In genomic region chr15:90576711-90577389, GRCh38 we compare ENCODE assay signal across 20 cellular contexts. TPM values are rescaled to one million over a fixed set of nuclear protein-coding genes. Genes with fewer than 3 reads are reported as not detected.
DNase-seq lines count a peak whose midpoint lies in the region; TF ChIP-seq lines count a peak whose summit lies in the region.
"Had no signal": no experiment of that assay in that cellular context is flagged by ENCODE, and none has a peak within 500 bp of the region (broad histone marks: within the 10 kb centered on the region; RNA-seq: fewer than 3 reads in every experiment).

No MANE protein-coding gene starts in this region.

- H3K4me1 Mint-ChIP-seq in activated naive CD4-positive, alpha-beta T cell treated with anti-CD3 and anti-CD28 coated beads, Interleukin-2, amount 50 U/mL, for 24 hours: peaks cover 84% of the 10 kb centered on the region

- peak overlapping the region; percentile 5 for H3K4me3 Mint-ChIP-seq in activated naive CD4-positive, alpha-beta T cell treated with anti-CD3 and anti-CD28 coated beads, Interleukin-2, amount 50 U/mL, for 24 hours

- H3K36me3 ChIP-seq in NT2/D1 (ENCODE audit: insufficient read depth, insufficient read length, low read length): no peaks in the 10 kb centered on the region
- H3K36me3 ChIP-seq: heart left ventricle, lower lobe of right lung, right atrium auricular region, suprapubic skin had no signal

- H3K9me3 ChIP-seq in NT2/D1 (ENCODE audit: insufficient read depth, low read length): no peaks in the 10 kb centered on the region
- H3K9me3 ChIP-seq: body of pancreas, Caco-2, heart left ventricle, lower lobe of right lung, right atrium auricular region, suprapubic skin had no signal

- no peak for DNase-seq in activated naive CD4-positive, alpha-beta T cell (lab: John Stamatoyannopoulos, UW)
- peak; percentile 36 for DNase-seq in NT2/D1 (ENCODE audit: low read depth, low spot score)
- no peak for DNase-seq in dorsolateral prefrontal cortex
- DNase-seq in MV-4-11 (lab: John Stamatoyannopoulos, UW): no peak
- no peak for DNase-seq in middle frontal gyrus (ENCODE audit: extremely low spot score, low spot score)
- DNase-seq: body of pancreas; Caco-2; GM23248; heart left ventricle; lower lobe of right lung; NCI-H1092; NCI-H2081; stimulated activated CD4-positive, alpha-beta T cell treated with anti-CD3 and anti-CD28 coated beads, Interleukin-12 subunit alpha, Interleukin-12 subunit beta, amount 100 ng/mL, for 4 hours; stimulated activated CD8-positive, alpha-beta memory T cell treated with anti-CD3 and anti-CD28 coated beads, Interleukin-4, amount 100 ng/mL, for 48 hours had no signal

- peaks cover 3% of the 10 kb centered on the region for H3K4me1 ChIP-seq in NT2/D1 (ENCODE audit: insufficient read depth, insufficient read length)
- H3K4me1 ChIP-seq: Caco-2 had no signal

- no peak for TF ChIP-seq CTCF in dorsolateral prefrontal cortex (IDR thresholded peaks at IDR 0.05 in 54 of 56, conservative IDR thresholded peaks at IDR 0.05 in 2 of 56; ENCODE audit: low read depth in 1 of 56, partially characterized antibody in 56 of 56)

- no peaks in the 10 kb centered on the region for H3K9me3 Mint-ChIP-seq in activated naive CD4-positive, alpha-beta T cell treated with anti-CD3 and anti-CD28 coated beads, Interleukin-2, amount 50 U/mL, for 24 hours

- H3K9ac ChIP-seq in NT2/D1 (ENCODE audit: insufficient read length, low read depth): no peak overlapping the region
- H3K9ac ChIP-seq: GM23248, KMS-11 had no signal

- intact Hi-C loops in dorsolateral prefrontal cortex (cut with DNase I): no loop called here

- H3K27ac ChIP-seq in dorsolateral prefrontal cortex (peak overlapping the region in 54 of 59 donors; percentile 4 to 89 (median 56)), temporal lobe (ENCODE audit: low read depth, low read length) (peak overlapping the region; percentile 8)
- H3K27ac ChIP-seq: body of pancreas, GM23248, heart left ventricle, KMS-11, lower lobe of right lung, right atrium auricular region, RWPE1, suprapubic skin had no signal

- H3K36me3 Mint-ChIP-seq in activated naive CD4-positive, alpha-beta T cell treated with anti-CD3 and anti-CD28 coated beads, Interleukin-2, amount 50 U/mL, for 24 hours: peaks cover 7% of the 10 kb centered on the region

- H3K27me3 ChIP-seq in NT2/D1 (ENCODE audit: insufficient read depth, insufficient read length) (no peaks in the 10 kb centered on the region), dorsolateral prefrontal cortex (no peaks in the 10 kb centered on the region)
- H3K27me3 ChIP-seq: body of pancreas, heart left ventricle, right atrium auricular region, suprapubic skin had no signal

- H3K4me3 ChIP-seq in NT2/D1 (ENCODE audit: insufficient read length, low read depth) (no peak overlapping the region), dorsolateral prefrontal cortex (no peak overlapping the region)
- H3K4me3 ChIP-seq: body of pancreas, GM23248, heart left ventricle, lower lobe of right lung, right atrium auricular region, suprapubic skin had no signal

- peak overlapping the region; percentile 87 for H3K27ac Mint-ChIP-seq in activated naive CD4-positive, alpha-beta T cell treated with anti-CD3 and anti-CD28 coated beads, Interleukin-2, amount 50 U/mL, for 24 hours

- H3K27me3 Mint-ChIP-seq in activated naive CD4-positive, alpha-beta T cell treated with anti-CD3 and anti-CD28 coated beads, Interleukin-2, amount 50 U/mL, for 24 hours: no peaks in the 10 kb centered on the region

RNA-seq across cellular contexts. Expression of gene CRTC3, which starts 47.1 kb away (rescaled TPM):
- total RNA-seq in dorsolateral prefrontal cortex: 100 to 1,000 TPM in 1 of 120 experiments, 10 to 100 TPM in 119; 33.6 to 101 (median 56.1) TPM
- total RNA-seq in temporal lobe: 15.2 TPM
